Comparison of ENCODE assay signal across 19 cellular contexts in the genomic region with DNA sequence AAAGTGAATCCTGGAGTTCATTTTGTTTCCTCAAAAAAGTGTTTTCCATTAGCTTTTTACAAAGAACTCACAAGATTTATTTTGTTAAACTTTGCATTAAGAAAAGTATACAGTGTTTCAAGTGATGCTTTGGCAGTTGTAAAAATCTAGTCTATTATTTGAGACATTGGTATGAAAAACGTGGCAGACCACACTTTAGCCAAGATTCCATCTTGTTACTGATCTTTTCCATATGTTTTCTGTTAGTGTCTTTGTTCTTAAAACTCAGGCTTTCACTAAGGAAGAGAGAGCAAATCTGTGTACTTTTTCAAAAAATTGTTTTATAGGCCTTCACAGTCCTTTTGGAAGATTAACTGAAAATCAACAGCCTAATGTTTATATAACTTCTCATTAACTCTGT. TPM values are rescaled to one million over a fixed set of nuclear protein-coding genes. Genes with fewer than 3 reads are reported as not detected.
DNase-seq lines count a peak whose midpoint lies in the region; ATAC-seq, FAIRE-seq and TF ChIP-seq lines count a peak whose summit lies in the region.
"Had no signal": no experiment of that assay in that cellular context is flagged by ENCODE, and none has a peak within 500 bp of the region (broad histone marks: within the 10 kb centered on the region; RNA-seq: fewer than 3 reads in every experiment).

No MANE protein-coding gene starts in this region.

- TF ChIP-seq POLR2A in uterus (IDR thresholded peaks at IDR 0.05) (no peak), body of pancreas (IDR thresholded peaks at IDR 0.05) (no peak)

- no peak overlapping the region for H2AFZ ChIP-seq in mammary epithelial cell (ENCODE audit: low read depth, low read length)

- no peaks in the 10 kb centered on the region for H3K27me3 ChIP-seq in mammary epithelial cell (ENCODE audit: insufficient read depth, low read length)
- H3K27me3 ChIP-seq in lower lobe of right lung (ENCODE audit: low read depth), result no peaks in the 10 kb centered on the region
- H3K27me3 ChIP-seq in uterus, result no peaks in the 10 kb centered on the region
- no peaks in the 10 kb centered on the region for H3K27me3 ChIP-seq in body of pancreas
- H3K27me3 ChIP-seq: left lung, upper lobe of left lung had no signal

- POLR2A ChIA-PET in MCF 10A (lab: Yijun Ruan, JAX), result interaction anchor here (0.6 to 1.5 kb wide), 7 partner anchors 8 to 97 kb away, joined by 3 to 5 read pairs (median 4); no protein-coding TSS in a partner anchor

- H4K20me1 ChIP-seq in mammary epithelial cell (ENCODE audit: insufficient read depth, low read length), result no peaks in the 10 kb centered on the region

- intact Hi-C loops in MCF 10A (cut with micrococcal nuclease) (no loop called here), mammary epithelial cell (cut with micrococcal nuclease) (no loop called here), lower lobe of right lung (cut with DNase I) (no loop called here), uterus (cut with DNase I; ENCODE audit: low total_unique reads) (no loop called here), body of pancreas (cut with DNase I) (no loop called here), head of caudate nucleus (cut with DNase I) (no loop called here)

- H3K79me2 ChIP-seq in mammary epithelial cell (ENCODE audit: insufficient read depth, low read length), result no peaks in the 10 kb centered on the region

- H3K36me3 ChIP-seq in mammary epithelial cell (ENCODE audit: insufficient read depth, low read length) (no peaks in the 10 kb centered on the region), lower lobe of right lung (no peaks in the 10 kb centered on the region), uterus (no peaks in the 10 kb centered on the region), body of pancreas (replicated peaks in 1 of 2; ENCODE audit: insufficient read depth in 1 of 2, low read depth in 2 of 2) (no peaks in the 10 kb centered on the region)
- H3K36me3 ChIP-seq: left lung, upper lobe of left lung had no signal

- no peaks in the 10 kb centered on the region for H3K4me1 ChIP-seq in mammary epithelial cell (ENCODE audit: insufficient read depth, low read length)
- H3K4me1 ChIP-seq in lower lobe of right lung, result no peaks in the 10 kb centered on the region
- H3K4me1 ChIP-seq in uterus, result peaks cover 0 to 9% of the 10 kb centered on the region in 2 donors
- no peaks in the 10 kb centered on the region for H3K4me1 ChIP-seq in body of pancreas
- H3K4me1 ChIP-seq: A549, left lung, upper lobe of left lung had no signal

- H3K4me2 ChIP-seq in mammary epithelial cell (ENCODE audit: insufficient read depth, low read depth, low read length), result no peak overlapping the region
- H3K4me2 ChIP-seq: A549 had no signal

- in situ Hi-C loops in mammary epithelial cell (cut with MboI; ENCODE audit: low sequenced_read_pairs in 2 of 2), result loop anchor here in 1 of 2 donors (25.0 kb wide), 1 partner anchor 88 kb away; the partner anchor contains the start of genes CENPP and NOL8

- no peak for DNase-seq in MCF 10A (ENCODE audit: unreplicated experiment)
- DNase-seq in mammary epithelial cell, result no peak
- no peak for DNase-seq in chondrocyte (ENCODE audit: low spot score)
- no peak for DNase-seq in lower lobe of right lung
- no peak for DNase-seq in uterus
- DNase-seq in body of pancreas, result no peak
- no peak for DNase-seq in RCC 7860 (ENCODE audit: low spot score)
- DNase-seq in head of caudate nucleus, result no peak
- DNase-seq: Calu3; hypothalamus; left lung; natural killer cell; NCI-H226; right cardiac atrium; stimulated activated CD8-positive, alpha-beta memory T cell treated with anti-CD3 and anti-CD28 coated beads, Interleukin-4, amount 100 ng/mL, for 48 hours; SW 1271; upper lobe of left lung had no signal

- 79% methylated on average over 1 of the region's 1 CpG for WGBS in mammary epithelial cell (ENCODE audit: low coverage, missing lambda C conversion rate)
- WGBS in body of pancreas, 2 donors, result 41 to 48% methylated on average over 1 of the region's 1 CpG

- H3K27me3 Mint-ChIP-seq in MCF 10A (ENCODE audit: insufficient read depth, unreplicated experiment), result no peaks in the 10 kb centered on the region
- H3K27me3 Mint-ChIP-seq in chondrocyte (ENCODE audit: low read depth), result no peaks in the 10 kb centered on the region

- ATAC-seq in lower lobe of right lung, result no peak
- no peak for ATAC-seq in body of pancreas
- ATAC-seq: A549, left lung, natural killer cell, right cardiac atrium had no signal

- no peaks in the 10 kb centered on the region for H3K9me3 ChIP-seq in mammary epithelial cell (replicated peaks; ENCODE audit: insufficient read depth, low read length)
- no peaks in the 10 kb centered on the region for H3K9me3 ChIP-seq in lower lobe of right lung
- no peaks in the 10 kb centered on the region for H3K9me3 ChIP-seq in uterus
- no peaks in the 10 kb centered on the region for H3K9me3 ChIP-seq in body of pancreas
- H3K9me3 ChIP-seq: A549, left lung, upper lobe of left lung had no signal

- H3K4me1 Mint-ChIP-seq in MCF 10A (ENCODE audit: insufficient read depth, unreplicated experiment), result peaks cover 23% of the 10 kb centered on the region
- H3K4me1 Mint-ChIP-seq in chondrocyte (ENCODE audit: low read depth), result peaks cover 50% of the 10 kb centered on the region
- H3K4me1 Mint-ChIP-seq: natural killer cell had no signal

- peak overlapping the region; percentile 60 for H3K27ac Mint-ChIP-seq in MCF 10A (ENCODE audit: low read depth, unreplicated experiment)
- peak overlapping the region; percentile 75 for H3K27ac Mint-ChIP-seq in chondrocyte (ENCODE audit: unreplicated experiment)
- H3K27ac Mint-ChIP-seq: natural killer cell had no signal

- dilution Hi-C loops in mammary epithelial cell (cut with HindIII; ENCODE audit: low sequenced_read_pairs), result no loop called here

- H3K36me3 Mint-ChIP-seq in MCF 10A (ENCODE audit: insufficient read depth, unreplicated experiment) (no peaks in the 10 kb centered on the region), chondrocyte (ENCODE audit: low read depth) (peaks cover 8% of the 10 kb centered on the region)
- H3K36me3 Mint-ChIP-seq: natural killer cell had no signal

- FAIRE-seq in RCC 7860 (lab: Jason Lieb, UNC), result no peak
- FAIRE-seq: H1 had no signal

- H3K4me3 ChIP-seq in mammary epithelial cell (replicated peaks in 1 of 3; ENCODE audit: insufficient read depth in 1 of 3, low read depth in 2 of 3, low read length in 3 of 3), result no peak overlapping the region
- H3K4me3 ChIP-seq in lower lobe of right lung, result no peak overlapping the region
- H3K4me3 ChIP-seq in uterus, result no peak overlapping the region
- no peak overlapping the region for H3K4me3 ChIP-seq in body of pancreas
- H3K4me3 ChIP-seq: A549, left lung, upper lobe of left lung had no signal

- no peak overlapping the region for H3K9ac ChIP-seq in mammary epithelial cell (ENCODE audit: insufficient read depth, low read length)

- H3K4me3 Mint-ChIP-seq in MCF 10A (ENCODE audit: unreplicated experiment), result no peak overlapping the region
- H3K4me3 Mint-ChIP-seq in chondrocyte (ENCODE audit: unreplicated experiment), result peak overlapping the region; percentile 1
- H3K4me3 Mint-ChIP-seq: natural killer cell had no signal

- no peak overlapping the region for H3K27ac ChIP-seq in mammary epithelial cell (ENCODE audit: insufficient read depth, low read depth, low read length)
- H3K27ac ChIP-seq in lower lobe of right lung, result peak overlapping the region; percentile 12
- peak overlapping the region; percentile 73 to 79 for H3K27ac ChIP-seq in uterus
- no peak overlapping the region for H3K27ac ChIP-seq in body of pancreas
- H3K27ac ChIP-seq: A549 had no signal

- BruUV-seq in MCF 10A (replicated peaks; lab: Mats Ljungman, UMichigan) (no TSS peak), mammary epithelial cell (replicated peaks; lab: Mats Ljungman, UMichigan) (no TSS peak)

- TF ChIP-seq CTCF in MCF 10A (IDR thresholded peaks at IDR 0.05; ENCODE audit: unreplicated experiment) (no peak), mammary epithelial cell (conservative IDR thresholded peaks at IDR 0.05 in 1 of 2, IDR thresholded peaks at IDR 0.05 in 1 of 2; ENCODE audit: extremely low read depth in 1 of 2, insufficient read depth in 1 of 2, low read depth in 1 of 2, low read length in 2 of 2) (no peak), chondrocyte (IDR thresholded peaks at IDR 0.05) (no peak), lower lobe of right lung (IDR thresholded peaks at IDR 0.05) (no peak), uterus (IDR thresholded peaks at IDR 0.05) (no peak), body of pancreas (IDR thresholded peaks at IDR 0.05) (no peak)

- H3K9me3 Mint-ChIP-seq in MCF 10A (ENCODE audit: unreplicated experiment) (no peaks in the 10 kb centered on the region), chondrocyte (ENCODE audit: low read depth) (peaks cover 6% of the 10 kb centered on the region)
- H3K9me3 Mint-ChIP-seq: natural killer cell had no signal

- CTCF ChIA-PET in MCF 10A (lab: Yijun Ruan, JAX), result interaction anchor here (1.1 kb wide), 1 partner anchor 13 kb away, joined by 4 read pairs; no protein-coding TSS in a partner anchor
- CTCF ChIA-PET in mammary epithelial cell (lab: Charles Lee; ENCODE audit: low non-redundant PET), result no interaction called here

RNA-seq across cellular contexts. Expression of gene OMD, which starts 1.3 kb away (rescaled TPM):
- total RNA-seq in MCF 10A (2022), result 0.61 and 1.4 TPM in 2 replicates
- not detected for total RNA-seq in mammary epithelial cell
- not detected for polyA plus RNA-seq in mammary epithelial cell
- not detected for polyA minus RNA-seq in mammary epithelial cell
- 25.6 to 148 TPM (median 28.5 TPM) in 3 replicates for total RNA-seq in chondrocyte
- total RNA-seq in lower lobe of right lung, result 4.1 TPM
- total RNA-seq in uterus, result 10 to 100 TPM in 2 of 4 donors, 1 to 10 TPM in 2; 8.5 to 24.4 (median 11.1) TPM
- total RNA-seq in body of pancreas, result 1 to 10 TPM in 1 of 2 donors, under 1 TPM in 1; 0.33 to 4.9 TPM
- total RNA-seq: H1, natural killer cell had no signal
- polyA plus RNA-seq: A549, H1 had no signal

RNA-seq across cellular contexts. Expression of gene OGN, which starts 21.2 kb away (rescaled TPM):
- total RNA-seq in MCF 10A (2022), result not detected in 2 replicates
- not detected for total RNA-seq in mammary epithelial cell
- polyA plus RNA-seq in mammary epithelial cell, result not detected
- polyA minus RNA-seq in mammary epithelial cell, result not detected
- 27.4 to 72.6 TPM (median 30.3 TPM) in 3 replicates for total RNA-seq in chondrocyte
- 15.3 TPM for total RNA-seq in lower lobe of right lung
- total RNA-seq in uterus, result 100 to 1,000 TPM in 1 of 4 donors, 10 to 100 TPM in 3; 26.0 to 302 (median 43.0) TPM
- 1 to 10 TPM; 2.6 to 4.4 TPM for total RNA-seq in body of pancreas
- total RNA-seq: Calu3, H1 had no signal
- polyA plus RNA-seq: A549, H1 had no signal

RNA-seq across cellular contexts. Expression of gene ASPN, which starts 56.7 kb away (rescaled TPM):
- 0.12 TPM in 1 of 2 replicates, not detected in the other for total RNA-seq in MCF 10A (2022)
- under 1 TPM in 1 of 2 donors, not detected in 1; 0.17 TPM for total RNA-seq in mammary epithelial cell
- polyA plus RNA-seq in mammary epithelial cell, result not detected
- polyA minus RNA-seq in mammary epithelial cell, result not detected
- 335 to 385 TPM (median 376 TPM) in 3 replicates for total RNA-seq in chondrocyte
- 2.3 TPM for total RNA-seq in lower lobe of right lung
- total RNA-seq in uterus, result 100 to 1,000 TPM in 1 of 4 donors, 10 to 100 TPM in 3; 29.5 to 160 (median 73.0) TPM
- 10 to 100 TPM in 1 of 2 donors, 1 to 10 TPM in 1; 3.6 to 13.5 TPM for total RNA-seq in body of pancreas
- total RNA-seq: Calu3, H1, natural killer cell had no signal
- polyA plus RNA-seq: A549, H1 had no signal

Comparison
In these comparisons a context has a peak if more than half of its experiments do, and no peak if none do; other contexts are left out.
1. H3K27ac ChIP-seq: peak in lower lobe of right lung (single experiment) and uterus (2 of 2); none in mammary epithelial cell (single experiment) and body of pancreas (0 of 4).